Comparison of ENCODE assay signal across 17 cellular contexts in genomic region chr1:11499825-11500331, GRCh38. TPM values are rescaled to one million over a fixed set of nuclear protein-coding genes. Genes with fewer than 3 reads are reported as not detected.
DNase-seq lines count a peak whose midpoint lies in the region; ATAC-seq and TF ChIP-seq lines count a peak whose summit lies in the region.
"Had no signal": no experiment of that assay in that cellular context is flagged by ENCODE, and none has a peak within 500 bp of the region (broad histone marks: within the 10 kb centered on the region; RNA-seq: fewer than 3 reads in every experiment).

No MANE protein-coding gene starts in this region.

- intact Hi-C loops in Calu3 (cut with micrococcal nuclease; ENCODE audit: unreplicated experiment) = no loop called here

- H3K9ac ChIP-seq in neural cell (ENCODE audit: low read length) = peak overlapping the region; percentile 45

- H2AFZ ChIP-seq in neural cell (ENCODE audit: low read depth, low read length) = no peak overlapping the region

- TF ChIP-seq CTCF in brain (conservative IDR thresholded peaks at IDR 0.05) = no peak
- TF ChIP-seq CTCF in neural cell (IDR thresholded peaks at IDR 0.05; ENCODE audit: poor library complexity, severe bottlenecking) = no peak
- no peak for TF ChIP-seq CTCF in Calu3 (IDR thresholded peaks at IDR 0.05; ENCODE audit: unreplicated experiment)

- H3K27ac Mint-ChIP-seq in brain = peak overlapping the region; percentile 76 to 96 (median 85)
- no peak overlapping the region for H3K27ac Mint-ChIP-seq in Calu3 (ENCODE audit: unreplicated experiment)
- H3K27ac Mint-ChIP-seq: activated CD8-positive, alpha-beta T cell treated with anti-CD3 and anti-CD28 coated beads for 36 hours; activated T-helper 17 cell treated with anti-CD3 and anti-CD28 coated beads, Interleukin-2, amount 50 U/mL, for 72 hours had no signal

- peaks cover 8% of the 10 kb centered on the region for H3K27me3 Mint-ChIP-seq in brain
- H3K27me3 Mint-ChIP-seq in Calu3 (ENCODE audit: unreplicated experiment) = peaks cover 43% of the 10 kb centered on the region

- no peaks in the 10 kb centered on the region for H3F3A ChIP-seq in neural cell (ENCODE audit: insufficient read depth, low read length, poor library complexity, severe bottlenecking)

- no peaks in the 10 kb centered on the region for H3K79me2 ChIP-seq in neural cell (replicated peaks; ENCODE audit: insufficient read depth, low read length)

- DNase-seq in DMS153 (lab: John Stamatoyannopoulos, UW) (peak; percentile 56), NCI-H1105 treated with DMSO at 0.1 percent for 48 hours (lab: John Stamatoyannopoulos, UW) (peak; percentile 78), NCI-H1048 (lab: John Stamatoyannopoulos, UW) (no peak), Calu3 (no peak), inferior parietal cortex (ENCODE audit: extremely low spot score) (no peak)
- DNase-seq: activated CD8-positive, alpha-beta T cell treated with anti-CD3 and anti-CD28 coated beads for 36 hours; erythroblast; left colon; NCI-H2171; PC-3; stimulated activated CD4-positive, alpha-beta T cell treated with anti-CD3 and anti-CD28 coated beads, Interleukin-4, amount 100 ng/mL, for 1 hour had no signal

- H3K36me3 Mint-ChIP-seq in brain (peaks cover 46% of the 10 kb centered on the region), Calu3 (ENCODE audit: insufficient read depth, unreplicated experiment) (no peaks in the 10 kb centered on the region)

- CTCF ChIA-PET in Calu3 (lab: Charles Lee) = no interaction called here

- H3K9me3 Mint-ChIP-seq in brain = peaks cover 9 to 31% (median 12%) of the 10 kb centered on the region in 5 experiments
- peaks cover 4% of the 10 kb centered on the region for H3K9me3 Mint-ChIP-seq in Calu3 (ENCODE audit: low read depth, unreplicated experiment)

- no peak for TF ChIP-seq RAD21 in neural cell (conservative IDR thresholded peaks at IDR 0.05)

- H3K27me3 ChIP-seq in neural cell (ENCODE audit: insufficient read depth, low read depth, low read length) = no peaks in the 10 kb centered on the region
- H3K27me3 ChIP-seq: right lobe of liver had no signal

- no TSS peak for BruUV-seq in Calu3 (replicated peaks; lab: Mats Ljungman, UMichigan)

- H3K4me2 ChIP-seq in neural cell (ENCODE audit: low read length) = no peak overlapping the region

- H3K27ac ChIP-seq in neural cell (ENCODE audit: low read length) = peak overlapping the region; percentile 1
- H3K27ac ChIP-seq: right lobe of liver, tibial nerve had no signal

- H3K36me3 ChIP-seq in neural cell (ENCODE audit: insufficient read depth, low read length) = peaks cover 26% of the 10 kb centered on the region
- H3K36me3 ChIP-seq: right lobe of liver, tibial nerve had no signal

- H3K4me3 ChIP-seq in neural cell (ENCODE audit: low read length) = peak overlapping the region; percentile 36
- H3K4me3 ChIP-seq: right lobe of liver, tibial nerve had no signal

- no peak for ATAC-seq in HG03039 (IDR thresholded peaks at IDR 0.05; ENCODE audit: unreplicated experiment)
- ATAC-seq: activated CD8-positive, alpha-beta T cell treated with anti-CD3 and anti-CD28 coated beads for 36 hours; activated T-helper 17 cell treated with anti-CD3 and anti-CD28 coated beads, Interleukin-2, amount 50 U/mL, for 72 hours; left colon; PC-3 had no signal

- peaks cover 14% of the 10 kb centered on the region for H3K9me3 ChIP-seq in neural cell (ENCODE audit: low read length)
- H3K9me3 ChIP-seq: right lobe of liver had no signal

- no peaks in the 10 kb centered on the region for H3K9me2 ChIP-seq in neural cell (ENCODE audit: insufficient read depth, low read length)

- H3K4me1 Mint-ChIP-seq in brain (peaks cover 61% of the 10 kb centered on the region), Calu3 (ENCODE audit: low read depth, unreplicated experiment) (no peaks in the 10 kb centered on the region)
- H3K4me1 Mint-ChIP-seq: activated T-helper 17 cell treated with anti-CD3 and anti-CD28 coated beads, Interleukin-2, amount 50 U/mL, for 72 hours had no signal

- peak overlapping the region; percentile 48 to 83 (median 73) for H3K4me3 Mint-ChIP-seq in brain
- no peak overlapping the region for H3K4me3 Mint-ChIP-seq in Calu3 (ENCODE audit: low read depth, unreplicated experiment)
- H3K4me3 Mint-ChIP-seq: activated CD8-positive, alpha-beta T cell treated with anti-CD3 and anti-CD28 coated beads for 36 hours; activated T-helper 17 cell treated with anti-CD3 and anti-CD28 coated beads, Interleukin-2, amount 50 U/mL, for 72 hours had no signal

- no peaks in the 10 kb centered on the region for H4K20me1 ChIP-seq in neural cell (ENCODE audit: insufficient read depth)

- TF ChIP-seq EP300 in neural cell (conservative IDR thresholded peaks at IDR 0.05; ENCODE audit: poor library complexity, severe bottlenecking) = no peak

TF ChIP-seq in neural cell, 6 proteins besides CTCF, POLR2A, EP300 and RAD21:
- TF ChIP-seq REST (IDR thresholded peaks at IDR 0.05; ENCODE audit: borderline replicate concordance) (no peak), EZH2 (IDR thresholded peaks at IDR 0.05; ENCODE audit: borderline replicate concordance, insufficient read depth, low read length, poor library complexity, severe bottlenecking) (no peak), MXI1 (conservative IDR thresholded peaks at IDR 0.05; ENCODE audit: poor library complexity, severe bottlenecking) (no peak)

RNA-seq across cellular contexts. Expression of gene DISP3, which starts 20.9 kb away (rescaled TPM):
- polyA plus RNA-seq in brain (ENCODE audit: insufficient read depth, low read depth, low replicate concordance) (12.0 TPM), neural cell (14.9 and 21.8 TPM in 2 replicates)
- polyA minus RNA-seq in neural cell = 13.2 and 16.3 TPM in 2 replicates
- total RNA-seq in Calu3 (2022) = 0.86 and 1.3 TPM in 2 replicates

Comparison
In these comparisons a context has a peak if more than half of its experiments do, and no peak if none do; other contexts are left out.
1. DNase-seq: peak in DMS153 (single experiment) and NCI-H1105 treated with DMSO at 0.1 percent for 48 hours (single experiment); none in NCI-H1048 (single experiment), Calu3 (single experiment) and inferior parietal cortex (single experiment).